In the genomic region with DNA sequence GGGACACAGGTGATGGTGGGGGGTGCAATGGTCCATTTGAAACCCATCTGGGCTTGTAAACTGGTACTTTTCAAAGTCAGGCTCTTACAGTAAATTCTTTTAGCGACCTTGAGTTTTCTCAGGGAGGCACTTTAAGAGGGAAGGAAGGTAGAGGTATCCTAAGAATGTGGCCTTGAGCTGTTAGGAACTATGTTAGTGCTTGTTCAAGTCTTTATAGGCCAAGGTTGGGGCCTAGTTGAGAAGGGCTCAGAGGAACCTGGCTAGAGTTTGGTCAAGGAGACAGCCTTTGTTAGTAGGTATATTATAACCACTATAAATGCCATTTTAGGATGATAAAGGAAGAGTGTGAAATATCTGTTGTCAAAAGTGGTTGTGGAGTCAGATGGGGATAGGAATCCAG, we compare ENCODE assay signal across 41 cellular contexts. TPM values are rescaled to one million over a fixed set of nuclear protein-coding genes. Genes with fewer than 3 reads are reported as not detected.
"Had no signal": no experiment of that assay in that cellular context is flagged by ENCODE, and none has a peak within 500 bp of the region (broad histone marks: within the 10 kb centered on the region; RNA-seq: fewer than 3 reads in every experiment).

No MANE protein-coding gene starts in this region.

- H3K4me1 ChIP-seq: adrenal gland, ascending aorta, body of pancreas, breast epithelium had no signal

- H3K36me3 Mint-ChIP-seq: activated naive CD4-positive, alpha-beta T cell treated with anti-CD3 and anti-CD28 coated beads, Interleukin-2, amount 10 ng/mL, durations not matched to agents 7 days and 5 days; activated naive CD8-positive, alpha-beta T cell treated with anti-CD3 and anti-CD28 coated beads, Interleukin-2, amount 10 ng/mL, durations not matched to agents 7 days and 5 days; brain had no signal

- H3K27me3 Mint-ChIP-seq: activated naive CD8-positive, alpha-beta T cell treated with anti-CD3 and anti-CD28 coated beads for 36 hours had no signal

- H3K4me3 Mint-ChIP-seq: activated naive CD4-positive, alpha-beta T cell treated with anti-CD3 and anti-CD28 coated beads for 36 hours; activated naive CD4-positive, alpha-beta T cell treated with anti-CD3 and anti-CD28 coated beads, Interleukin-2, amount 10 ng/mL, durations not matched to agents 7 days and 5 days; activated naive CD4-positive, alpha-beta T cell treated with anti-CD3 and anti-CD28 coated beads, Interleukin-2, amount 50 U/mL, for 24 hours; activated naive CD8-positive, alpha-beta T cell; activated naive CD8-positive, alpha-beta T cell treated with anti-CD3 and anti-CD28 coated beads for 36 hours; activated naive CD8-positive, alpha-beta T cell treated with anti-CD3 and anti-CD28 coated beads, Interleukin-2, amount 10 ng/mL, durations not matched to agents 7 days and 5 days; activated naive CD8-positive, alpha-beta T cell treated with anti-CD3 and anti-CD28 coated beads, Interleukin-2, amount 50 U/mL, for 24 hours; activated T-cell treated with anti-CD3 and anti-CD28 coated beads, Interleukin-2, amount 50 U/mL, for 24 hours; activated T-cell treated with anti-CD3 and anti-CD28 coated beads, Interleukin-2, amount 50 U/mL, for 4 hours; activated T-cell treated with anti-CD3 and anti-CD28 coated beads, Interleukin-2, amount 50 U/mL, for 72 hours; activated T-helper 1 cell treated with anti-CD3 and anti-CD28 coated beads, Interleukin-12 subunit alpha, Interleukin-12 subunit beta, Interleukin-2, Interleukin-4 antibody, amounts not matched to agents 30 ng/mL and 10 ng/mL and 1 ng/mL, durations not matched to agents 14 hours and 24 hours and 36 hours; activated T-helper 17 cell treated with anti-CD3 and anti-CD28 coated beads, Interleukin-2, amount 50 U/mL, for 72 hours; brain; central memory CD8-positive, alpha-beta T cell had no signal

- H3K4me3 ChIP-seq: adrenal gland, ascending aorta, body of pancreas, breast epithelium, cardiac muscle cell had no signal

- H3K27ac Mint-ChIP-seq: activated naive CD4-positive, alpha-beta T cell treated with anti-CD3 and anti-CD28 coated beads for 36 hours; activated naive CD4-positive, alpha-beta T cell treated with anti-CD3 and anti-CD28 coated beads, Interleukin-2, amount 10 ng/mL, durations not matched to agents 7 days and 5 days; activated naive CD4-positive, alpha-beta T cell treated with anti-CD3 and anti-CD28 coated beads, Interleukin-2, amount 50 U/mL, for 24 hours; activated naive CD4-positive, alpha-beta T cell treated with anti-CD3 and anti-CD28 coated beads, Interleukin-2, amount 50 U/mL, for 72 hours; activated naive CD8-positive, alpha-beta T cell; activated naive CD8-positive, alpha-beta T cell treated with anti-CD3 and anti-CD28 coated beads for 36 hours; activated naive CD8-positive, alpha-beta T cell treated with anti-CD3 and anti-CD28 coated beads, Interleukin-2, amount 10 ng/mL, durations not matched to agents 7 days and 5 days; activated naive CD8-positive, alpha-beta T cell treated with anti-CD3 and anti-CD28 coated beads, Interleukin-2, amount 50 U/mL, for 24 hours; activated T-cell treated with anti-CD3 and anti-CD28 coated beads, Interleukin-2, amount 50 U/mL, for 24 hours; activated T-cell treated with anti-CD3 and anti-CD28 coated beads, Interleukin-2, amount 50 U/mL, for 72 hours; activated T-helper 1 cell treated with anti-CD3 and anti-CD28 coated beads, Interleukin-12 subunit alpha, Interleukin-12 subunit beta, Interleukin-2, Interleukin-4 antibody, amounts not matched to agents 30 ng/mL and 10 ng/mL and 1 ng/mL, durations not matched to agents 14 hours and 24 hours and 36 hours; activated T-helper 17 cell treated with anti-CD3 and anti-CD28 coated beads, Interleukin-2, amount 50 U/mL, for 72 hours; activated T-helper 2 cell treated with anti-CD3 and anti-CD28 coated beads, Interferon-gamma antibody, Interleukin-2, Interleukin-4, amounts not matched to agents 10 μg/mL and 5 μg/mL and 100 μg/mL, durations not matched to agents 14 hours and 24 hours and 36 hours; brain had no signal

- DNase-seq: activated effector memory CD4-positive, alpha-beta T cell treated with anti-CD3 and anti-CD28 coated beads, Interleukin-2, amount 50 U/mL, for 16 hours; activated effector memory CD4-positive, alpha-beta T cell treated with Interleukin-2 at 50 U/mL for 16 hours; activated gamma-delta T cell; activated gamma-delta T cell treated with Interleukin-2 at 50 U/mL for 16 hours; activated naive CD4-positive, alpha-beta T cell; activated naive CD4-positive, alpha-beta T cell treated with anti-CD3 and anti-CD28 coated beads for 36 hours; activated naive CD4-positive, alpha-beta T cell treated with anti-CD3 and anti-CD28 coated beads, Interleukin-2, amount 10 ng/mL, durations not matched to agents 7 days and 5 days; activated naive CD4-positive, alpha-beta T cell treated with anti-CD3 and anti-CD28 coated beads, Interleukin-2, amount 50 U/mL, for 16 hours; activated naive CD4-positive, alpha-beta T cell treated with Interleukin-2 at 50 U/mL for 16 hours; activated naive CD8-positive, alpha-beta T cell treated with anti-CD3 and anti-CD28 coated beads for 36 hours; activated naive CD8-positive, alpha-beta T cell treated with anti-CD3 and anti-CD28 coated beads, Interleukin-2, amount 10 ng/mL, durations not matched to agents 7 days and 5 days; activated naive CD8-positive, alpha-beta T cell treated with anti-CD3 and anti-CD28 coated beads, Interleukin-2, amount 50 U/mL, for 24 hours; activated T-cell treated with anti-CD3 and anti-CD28 coated beads, Interleukin-2, amount 50 U/mL, for 1 hour; activated T-cell treated with anti-CD3 and anti-CD28 coated beads, Interleukin-2, amount 50 U/mL, for 24 hours; activated T-cell treated with anti-CD3 and anti-CD28 coated beads, Interleukin-2, amount 50 U/mL, for 4 hours; activated T-cell treated with anti-CD3 and anti-CD28 coated beads, Interleukin-2, amount 50 U/mL, for 48 hours; activated T-cell treated with anti-CD3 and anti-CD28 coated beads, Interleukin-2, amount 50 U/mL, for 72 hours; adrenal gland; amniotic stem cell; amygdala; anterior cingulate cortex; aorta; body of pancreas; brain microvascular endothelial cell; caudate nucleus; central memory CD4-positive, alpha-beta T cell; cerebellar nuclear complex had no signal

- H3K36me3 ChIP-seq: adrenal gland, ascending aorta, brain microvascular endothelial cell, breast epithelium, cardiac muscle cell had no signal

- H3K27ac ChIP-seq: adrenal gland, ascending aorta, body of pancreas, brain microvascular endothelial cell, breast epithelium, cardiac muscle cell had no signal

- ATAC-seq: activated naive CD4-positive, alpha-beta T cell treated with anti-CD3 and anti-CD28 coated beads, Interleukin-2, amount 50 U/mL, for 72 hours; activated naive CD8-positive, alpha-beta T cell treated with anti-CD3 and anti-CD28 coated beads, Interleukin-2, amount 50 U/mL, for 24 hours; activated T-cell treated with anti-CD3 and anti-CD28 coated beads, Interleukin-2, amount 50 U/mL, for 4 hours; activated T-cell treated with anti-CD3 and anti-CD28 coated beads, Interleukin-2, amount 50 U/mL, for 72 hours; activated T-helper 17 cell treated with anti-CD3 and anti-CD28 coated beads, Interleukin-2, amount 50 U/mL, for 72 hours; body of pancreas had no signal

- H3K27me3 ChIP-seq: adrenal gland, ascending aorta, body of pancreas, brain microvascular endothelial cell, breast epithelium, cardiac muscle cell had no signal

- H3K4me1 Mint-ChIP-seq: activated naive CD4-positive, alpha-beta T cell treated with anti-CD3 and anti-CD28 coated beads, Interleukin-2, amount 10 ng/mL, durations not matched to agents 7 days and 5 days; activated naive CD4-positive, alpha-beta T cell treated with anti-CD3 and anti-CD28 coated beads, Interleukin-2, amount 50 U/mL, for 24 hours; activated naive CD8-positive, alpha-beta T cell treated with anti-CD3 and anti-CD28 coated beads, Interleukin-2, amount 10 ng/mL, durations not matched to agents 7 days and 5 days; activated T-helper 17 cell treated with anti-CD3 and anti-CD28 coated beads, Interleukin-2, amount 50 U/mL, for 72 hours; brain; central memory CD8-positive, alpha-beta T cell had no signal

- H3K9me3 ChIP-seq: adrenal gland, ascending aorta had no signal

RNA-seq across cellular contexts. Expression of a gene that starts 9.2 kb away (rescaled TPM):
- total RNA-seq: activated naive CD4-positive, alpha-beta T cell treated with anti-CD3 and anti-CD28 coated beads for 36 hours; activated naive CD4-positive, alpha-beta T cell treated with anti-CD3 and anti-CD28 coated beads, Interleukin-2, amount 50 U/mL, for 72 hours; activated naive CD8-positive, alpha-beta T cell treated with anti-CD3 and anti-CD28 coated beads for 36 hours; activated naive CD8-positive, alpha-beta T cell treated with anti-CD3 and anti-CD28 coated beads, Interleukin-2, amount 10 ng/mL, durations not matched to agents 7 days and 5 days; activated T-cell treated with anti-CD3 and anti-CD28 coated beads, Interleukin-2, amount 50 U/mL, for 4 hours; activated T-cell treated with anti-CD3 and anti-CD28 coated beads, Interleukin-2, amount 50 U/mL, for 72 hours; activated T-helper 1 cell treated with anti-CD3 and anti-CD28 coated beads, Interleukin-12 subunit alpha, Interleukin-12 subunit beta, Interleukin-2, Interleukin-4 antibody, amounts not matched to agents 30 ng/mL and 10 ng/mL and 1 ng/mL, durations not matched to agents 14 hours and 24 hours and 36 hours; activated T-helper 17 cell treated with anti-CD3 and anti-CD28 coated beads, Interleukin-2, amount 50 U/mL, for 72 hours; activated T-helper 2 cell treated with anti-CD3 and anti-CD28 coated beads, Interferon-gamma antibody, Interleukin-2, Interleukin-4, amounts not matched to agents 10 μg/mL and 5 μg/mL and 100 μg/mL, durations not matched to agents 14 hours and 24 hours and 36 hours; aorta; ascending aorta; astrocyte; body of pancreas; breast epithelium; cardiac muscle cell; cardiac septum; chondrocyte had no signal
- polyA plus RNA-seq: cardiac muscle cell had no signal
